ENCODE assay signal across 23 cellular contexts in genomic region chr14:35730871-35731270, GRCh38.
DNase-seq lines count a peak whose midpoint lies in the region; ATAC-seq and TF ChIP-seq lines count a peak whose summit lies in the region.
"Had no signal": no experiment of that assay in that cellular context is flagged by ENCODE, and none has a peak within 500 bp of the region (broad histone marks: within the 10 kb centered on the region; RNA-seq: fewer than 3 reads in every experiment).

No MANE protein-coding gene starts in this region.

- intact Hi-C loops in CD4-positive, alpha-beta memory T cell (cut with micrococcal nuclease) = no loop called here

- H3K4me3 Mint-ChIP-seq in CD4-positive, alpha-beta memory T cell = no peak overlapping the region
- H3K4me3 Mint-ChIP-seq in activated T-helper 17 cell treated with anti-CD3 and anti-CD28 coated beads, Interleukin-2, amount 50 U/mL, for 72 hours = no peak overlapping the region
- no peak overlapping the region for H3K4me3 Mint-ChIP-seq in chondrocyte (ENCODE audit: unreplicated experiment)
- H3K4me3 Mint-ChIP-seq: CD8-positive, alpha-beta T cell had no signal

- no peak for DNase-seq in CD4-positive, alpha-beta memory T cell
- DNase-seq in Jurkat, Clone E6-1 (ENCODE audit: low read depth, low spot score) = peak; percentile 91
- DNase-seq in myocyte (ENCODE audit: low read depth) = peak; percentile 76
- no peak for DNase-seq in chondrocyte (ENCODE audit: low spot score)
- no peak for DNase-seq in NCI-H510A treated with DMSO at 0.1 percent for 48 hours (lab: John Stamatoyannopoulos, UW)
- DNase-seq in NCI-H748 (lab: John Stamatoyannopoulos, UW; ENCODE audit: unreplicated experiment) = no peak
- DNase-seq: C1 segment of cervical spinal cord; Caco-2; CD8-positive, alpha-beta T cell; DMS79; GF-D8; KBM-7; MM.1S; NCI-H1048; NCI-H1417; NCI-H1694; NCI-H2029 treated with DMSO at 0.1 percent for 48 hours; NCI-H2227 treated with DMSO at 0.1 percent for 48 hours; NCI-H69; SIG-M5 had no signal

- no peak for ATAC-seq in activated T-helper 17 cell treated with anti-CD3 and anti-CD28 coated beads, Interleukin-2, amount 50 U/mL, for 72 hours (replicated peaks)
- ATAC-seq in GM19467 (IDR thresholded peaks at IDR 0.05; ENCODE audit: unreplicated experiment) = no peak
- ATAC-seq: CD8-positive, alpha-beta T cell had no signal

- no peak for TF ChIP-seq CTCF in chondrocyte (IDR thresholded peaks at IDR 0.05)

- no peak overlapping the region for H3K27ac ChIP-seq in CD4-positive, alpha-beta memory T cell (ENCODE audit: low read depth, low read length)
- H3K27ac ChIP-seq: SK-N-MC had no signal

- H3K36me3 ChIP-seq in CD4-positive, alpha-beta memory T cell (ENCODE audit: insufficient read depth, low read length) = no peaks in the 10 kb centered on the region

- peaks cover 0 to 4% (median 0%) of the 10 kb centered on the region in 8 donors for H3K9me3 Mint-ChIP-seq in CD4-positive, alpha-beta memory T cell
- H3K9me3 Mint-ChIP-seq in activated T-helper 17 cell treated with anti-CD3 and anti-CD28 coated beads, Interleukin-2, amount 50 U/mL, for 72 hours = no peaks in the 10 kb centered on the region
- H3K9me3 Mint-ChIP-seq in chondrocyte (ENCODE audit: low read depth) = peaks cover 14% of the 10 kb centered on the region

- no peaks in the 10 kb centered on the region for H3K4me1 ChIP-seq in CD4-positive, alpha-beta memory T cell (ENCODE audit: insufficient read depth, low read length)
- H3K4me1 ChIP-seq: Caco-2 had no signal

- H3K27me3 ChIP-seq in CD4-positive, alpha-beta memory T cell (ENCODE audit: insufficient read depth, low read length) = no peaks in the 10 kb centered on the region

- peaks cover 62 to 68% of the 10 kb centered on the region in 2 donors for H3K36me3 Mint-ChIP-seq in CD4-positive, alpha-beta memory T cell
- H3K36me3 Mint-ChIP-seq in activated T-helper 17 cell treated with anti-CD3 and anti-CD28 coated beads, Interleukin-2, amount 50 U/mL, for 72 hours (ENCODE audit: low read depth) = peaks cover 58% of the 10 kb centered on the region
- H3K36me3 Mint-ChIP-seq in chondrocyte (ENCODE audit: low read depth) = peaks cover 30% of the 10 kb centered on the region

- no peaks in the 10 kb centered on the region for H3K27me3 Mint-ChIP-seq in CD4-positive, alpha-beta memory T cell
- no peaks in the 10 kb centered on the region for H3K27me3 Mint-ChIP-seq in activated T-helper 17 cell treated with anti-CD3 and anti-CD28 coated beads, Interleukin-2, amount 50 U/mL, for 72 hours
- H3K27me3 Mint-ChIP-seq in chondrocyte (ENCODE audit: low read depth) = no peaks in the 10 kb centered on the region

- H3K4me1 Mint-ChIP-seq in CD4-positive, alpha-beta memory T cell = peaks cover 9 to 27% (median 14%) of the 10 kb centered on the region in 4 donors
- peaks cover 5% of the 10 kb centered on the region for H3K4me1 Mint-ChIP-seq in activated T-helper 17 cell treated with anti-CD3 and anti-CD28 coated beads, Interleukin-2, amount 50 U/mL, for 72 hours
- no peaks in the 10 kb centered on the region for H3K4me1 Mint-ChIP-seq in chondrocyte (ENCODE audit: low read depth)

- POLR2A ChIA-PET in CD4-positive, alpha-beta memory T cell (lab: Charles Lee; ENCODE audit: partially characterized antibody) = no interaction called here

- H3K27ac Mint-ChIP-seq in CD4-positive, alpha-beta memory T cell = peak overlapping the region in 4 of 7 donors; percentile 12 to 88 (median 40)
- H3K27ac Mint-ChIP-seq in activated T-helper 17 cell treated with anti-CD3 and anti-CD28 coated beads, Interleukin-2, amount 50 U/mL, for 72 hours = peak overlapping the region; percentile 63
- H3K27ac Mint-ChIP-seq in chondrocyte (ENCODE audit: unreplicated experiment) = no peak overlapping the region
- H3K27ac Mint-ChIP-seq: CD8-positive, alpha-beta T cell had no signal

- H3K4me3 ChIP-seq in CD4-positive, alpha-beta memory T cell (ENCODE audit: low read length in 2 of 2) = no peak overlapping the region
- H3K4me3 ChIP-seq in Jurkat, Clone E6-1 (ENCODE audit: low read length) = peak overlapping the region; percentile 15
- H3K4me3 ChIP-seq: SK-N-MC had no signal

- no peaks in the 10 kb centered on the region for H3K9me3 ChIP-seq in CD4-positive, alpha-beta memory T cell (ENCODE audit: control insufficient read depth in 1 of 2, low read length in 2 of 2)
- H3K9me3 ChIP-seq: Caco-2 had no signal

- CTCF ChIA-PET in CD4-positive, alpha-beta memory T cell (lab: Charles Lee; ENCODE audit: partially characterized antibody) = no interaction called here

Comparison
In these comparisons a context has a peak if more than half of its experiments do, and no peak if none do; other contexts are left out.
1. DNase-seq: peak in Jurkat, Clone E6-1 (single experiment) and myocyte (single experiment); none in CD4-positive, alpha-beta memory T cell (0 of 5), chondrocyte (single experiment), NCI-H510A treated with DMSO at 0.1 percent for 48 hours (single experiment) and NCI-H748 (single experiment).